Comparison of ENCODE assay signal across 17 cellular contexts in the genomic region with DNA sequence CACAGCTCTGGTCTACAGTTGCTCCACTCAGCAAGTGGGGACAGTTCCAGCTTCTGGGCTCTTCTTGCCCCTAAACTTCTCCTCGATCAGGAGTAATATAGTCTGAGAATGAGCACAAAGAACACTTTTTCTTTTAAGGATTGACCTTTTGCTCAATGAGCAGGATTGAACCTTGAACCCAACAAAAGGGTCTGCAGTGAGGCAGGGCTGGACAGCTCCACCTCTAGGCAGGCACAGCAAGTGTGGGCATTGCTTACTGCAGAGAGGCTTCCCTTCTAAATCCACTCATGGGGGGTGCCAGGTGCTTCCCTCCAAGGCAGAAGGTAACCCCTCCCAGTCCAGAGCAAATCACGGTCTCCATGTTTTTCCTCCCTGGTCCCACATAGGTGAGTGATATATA.
DNase-seq lines count a peak whose midpoint lies in the region; ATAC-seq, FAIRE-seq and TF ChIP-seq lines count a peak whose summit lies in the region.
"Had no signal": no experiment of that assay in that cellular context is flagged by ENCODE, and none has a peak within 500 bp of the region (broad histone marks: within the 10 kb centered on the region; RNA-seq: fewer than 3 reads in every experiment).

No MANE protein-coding gene starts in this region.

- no peaks in the 10 kb centered on the region for H3K36me3 Mint-ChIP-seq in WTC11
- H3K36me3 Mint-ChIP-seq: CD14-positive monocyte; CD8-positive, alpha-beta T cell; IgD-negative memory B cell had no signal

- CTCF ChIA-PET in WTC11 (lab: Charles Lee), result interaction anchor here (1.0 to 3.1 kb wide), 7 partner anchors 9 to 355 kb away, joined by 3 to 12 read pairs (median 3); no protein-coding TSS in a partner anchor
- CTCF ChIA-PET in HepG2 (lab: Yijun Ruan, JAX; ENCODE audit: low intra/inter-chr PET ratio, low total read pairs), result no interaction called here

- POLR2A ChIA-PET in WTC11 (lab: Charles Lee) (no interaction called here), HepG2 (lab: Yijun Ruan, JAX) (no interaction called here)

- FAIRE-seq in HepG2 (lab: Jason Lieb, UNC), result no peak
- FAIRE-seq: A549, GM12892, GM19239, H54 had no signal

- peak; percentile 13; the same call in 1 of the 2 replicates for ATAC-seq in WTC11
- peak; percentile 79 for ATAC-seq in HepG2
- ATAC-seq: A549; CD8-positive, alpha-beta T cell; HCT116 had no signal

- peaks cover 0 to 6% of the 10 kb centered on the region in 2 experiments; a peak in 3 of 5 replicates for H3K27me3 ChIP-seq in HepG2 (ENCODE audit: control insufficient read depth in 1 of 2, insufficient read depth in 2 of 2, low read length in 2 of 2)

- H3K27ac ChIP-seq in HepG2 (ENCODE audit: extremely low read length, insufficient read depth, low read length), result no peak overlapping the region
- H3K27ac ChIP-seq: A549 had no signal

- H3K9me3 Mint-ChIP-seq in WTC11, result no peaks in the 10 kb centered on the region
- H3K9me3 Mint-ChIP-seq: CD8-positive, alpha-beta T cell had no signal

- no peak overlapping the region for H3K4me3 ChIP-seq in HepG2 (replicated peaks in 1 of 3; ENCODE audit: insufficient read depth in 1 of 3, low read depth in 2 of 3, low read length in 3 of 3)
- H3K4me3 ChIP-seq: A549 had no signal

- H3K4me2 ChIP-seq in HepG2 (ENCODE audit: low read depth, low read length), result no peak overlapping the region
- H3K4me2 ChIP-seq: A549 had no signal

- no peak overlapping the region for H3K4me3 Mint-ChIP-seq in WTC11
- H3K4me3 Mint-ChIP-seq: CD14-positive monocyte; CD8-positive, alpha-beta T cell; IgD-negative memory B cell had no signal

- no peak for TF ChIP-seq POLR2A in HepG2 (IDR thresholded peaks at IDR 0.05; ENCODE audit: insufficient read depth in 1 of 2, low read depth in 2 of 2, low read length in 2 of 2)

- no TSS peak for BruUV-seq in HepG2 (replicated peaks; lab: Mats Ljungman, UMichigan)

- no peaks in the 10 kb centered on the region for H3K36me3 ChIP-seq in HepG2 (replicated peaks in 1 of 2; ENCODE audit: control insufficient read depth in 1 of 2, insufficient read depth in 2 of 2, low read length in 2 of 2)

- no peak overlapping the region for H2AFZ ChIP-seq in HepG2 (ENCODE audit: low read length)

- no peak overlapping the region for H3K27ac Mint-ChIP-seq in WTC11
- H3K27ac Mint-ChIP-seq: CD14-positive monocyte; CD8-positive, alpha-beta T cell; IgD-negative memory B cell had no signal

- 21% methylated on average over 2 of the region's 2 CpGs for WGBS in HepG2 (ENCODE audit: low lambda C conversion rate)

- TF ChIP-seq CTCF in WTC11 (IDR thresholded peaks at IDR 0.05) (no peak), HepG2 (CRISPR knock-in tag; IDR thresholded peaks at IDR 0.05) (peak; percentile 24; the same call in 1 of the 2 replicates)

- intact Hi-C loops in HepG2 (cut with micrococcal nuclease; ENCODE audit: unreplicated experiment), result no loop called here

- H4K20me1 ChIP-seq in HepG2 (ENCODE audit: insufficient read depth, low read length), result no peaks in the 10 kb centered on the region

- peaks cover 7% of the 10 kb centered on the region for H3K4me1 ChIP-seq in HepG2 (ENCODE audit: insufficient read depth, low read length)
- H3K4me1 ChIP-seq: Caco-2 had no signal

- no peak for TF ChIP-seq EP300 in HepG2 (IDR thresholded peaks at IDR 0.05; ENCODE audit: low read depth in 2 of 2, low read length in 2 of 2)
- no peak for TF ChIP-seq EP300 in HepG2 (CRISPR knock-in tag; IDR thresholded peaks at IDR 0.05; ENCODE audit: borderline replicate concordance)

- no peaks in the 10 kb centered on the region for H3K79me2 ChIP-seq in HepG2 (ENCODE audit: insufficient read depth, low read length)

- no peaks in the 10 kb centered on the region for H3K9me3 ChIP-seq in HepG2 (ENCODE audit: low read length)
- H3K9me3 ChIP-seq: A549, Caco-2 had no signal

- TF ChIP-seq RAD21 in HepG2 (CRISPR knock-in tag; IDR thresholded peaks at IDR 0.05), result no peak

- peak; percentile 12 for DNase-seq in HuH-7 (ENCODE audit: low spot score)
- no peak for DNase-seq in WTC11 (ENCODE audit: low spot score)
- DNase-seq in HepG2 (ENCODE audit: low spot score), result no peak
- DNase-seq in NCI-H2171 (lab: John Stamatoyannopoulos, UW), result no peak
- no peak for DNase-seq in activated CD4-positive, CD25-positive, alpha-beta regulatory T cell (lab: John Stamatoyannopoulos, UW)
- DNase-seq in NOMO-1 treated with dmso at 0.1 percent for 144 hours (lab: John Stamatoyannopoulos, UW; ENCODE audit: unreplicated experiment), result no peak
- DNase-seq: Caco-2; CD8-positive, alpha-beta T cell; DND-41; GDM1 had no signal

- in situ Hi-C loops in HepG2 (cut with HindIII; ENCODE audit: extremely low pct_ligation_motif_present, low pct_unique_long_range_greater_than_20kb), result no loop called here

- no peak overlapping the region for H3K9ac ChIP-seq in HepG2 (ENCODE audit: insufficient read depth, low read depth, low read length)

- peaks cover 61% of the 10 kb centered on the region for H3K4me1 Mint-ChIP-seq in WTC11
- H3K4me1 Mint-ChIP-seq: CD14-positive monocyte, IgD-negative memory B cell had no signal

- no peaks in the 10 kb centered on the region for H3K27me3 Mint-ChIP-seq in WTC11 (ENCODE audit: low read depth)

TF ChIP-seq in WTC11, 78 proteins besides CTCF, POLR2A, EP300 and RAD21 (continues in another document):
- TF ChIP-seq, protein P1, sequence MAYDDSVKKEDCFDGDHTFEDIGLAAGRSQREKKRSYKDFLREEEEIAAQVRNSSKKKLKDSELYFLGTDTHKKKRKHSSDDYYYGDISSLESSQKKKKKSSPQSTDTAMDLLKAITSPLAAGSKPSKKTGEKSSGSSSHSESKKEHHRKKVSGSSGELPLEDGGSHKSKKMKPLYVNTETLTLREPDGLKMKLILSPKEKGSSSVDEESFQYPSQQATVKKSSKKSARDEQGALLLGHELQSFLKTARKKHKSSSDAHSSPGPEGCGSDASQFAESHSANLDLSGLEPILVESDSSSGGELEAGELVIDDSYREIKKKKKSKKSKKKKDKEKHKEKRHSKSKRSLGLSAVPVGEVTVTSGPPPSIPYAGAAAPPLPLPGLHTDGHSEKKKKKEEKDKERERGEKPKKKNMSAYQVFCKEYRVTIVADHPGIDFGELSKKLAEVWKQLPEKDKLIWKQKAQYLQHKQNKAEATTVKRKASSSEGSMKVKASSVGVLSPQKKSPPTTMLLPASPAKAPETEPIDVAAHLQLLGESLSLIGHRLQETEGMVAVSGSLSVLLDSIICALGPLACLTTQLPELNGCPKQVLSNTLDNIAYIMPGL (CRISPR knock-in tag; IDR thresholded peaks at IDR 0.05), result no peak
- no peak for TF ChIP-seq ZNF671 (CRISPR knock-in tag; IDR thresholded peaks at IDR 0.05)
- TF ChIP-seq ATF1 (CRISPR knock-in tag; IDR thresholded peaks at IDR 0.05), result no peak
- TF ChIP-seq, protein P2, sequence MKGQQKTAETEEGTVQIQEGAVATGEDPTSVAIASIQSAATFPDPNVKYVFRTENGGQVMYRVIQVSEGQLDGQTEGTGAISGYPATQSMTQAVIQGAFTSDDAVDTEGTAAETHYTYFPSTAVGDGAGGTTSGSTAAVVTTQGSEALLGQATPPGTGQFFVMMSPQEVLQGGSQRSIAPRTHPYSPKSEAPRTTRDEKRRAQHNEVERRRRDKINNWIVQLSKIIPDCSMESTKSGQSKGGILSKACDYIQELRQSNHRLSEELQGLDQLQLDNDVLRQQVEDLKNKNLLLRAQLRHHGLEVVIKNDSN (CRISPR knock-in tag; IDR thresholded peaks at IDR 0.05), result no peak
- TF ChIP-seq OVOL2 (CRISPR knock-in tag; IDR thresholded peaks at IDR 0.05; ENCODE audit: borderline replicate concordance), result no peak

TF ChIP-seq in HepG2, 621 proteins besides CTCF, POLR2A, EP300 and RAD21:
- TF ChIP-seq SIX1 (CRISPR knock-in tag; IDR thresholded peaks at IDR 0.05; ENCODE audit: borderline replicate concordance), result no peak
- TF ChIP-seq NCOR1 (IDR thresholded peaks at IDR 0.05; ENCODE audit: borderline replicate concordance, low read length), result peak; percentile 32; the same call in 1 of the 2 replicates
- TF ChIP-seq NBN (conservative IDR thresholded peaks at IDR 0.05), result no peak
- no peak for TF ChIP-seq PCBP2 (optimal IDR thresholded peaks at IDR 0.05; ENCODE audit: low read depth, low read length, poor library complexity, severe bottlenecking)
- no peak for TF ChIP-seq ISL2 (CRISPR knock-in tag; IDR thresholded peaks at IDR 0.05)
- TF ChIP-seq, protein P3, sequence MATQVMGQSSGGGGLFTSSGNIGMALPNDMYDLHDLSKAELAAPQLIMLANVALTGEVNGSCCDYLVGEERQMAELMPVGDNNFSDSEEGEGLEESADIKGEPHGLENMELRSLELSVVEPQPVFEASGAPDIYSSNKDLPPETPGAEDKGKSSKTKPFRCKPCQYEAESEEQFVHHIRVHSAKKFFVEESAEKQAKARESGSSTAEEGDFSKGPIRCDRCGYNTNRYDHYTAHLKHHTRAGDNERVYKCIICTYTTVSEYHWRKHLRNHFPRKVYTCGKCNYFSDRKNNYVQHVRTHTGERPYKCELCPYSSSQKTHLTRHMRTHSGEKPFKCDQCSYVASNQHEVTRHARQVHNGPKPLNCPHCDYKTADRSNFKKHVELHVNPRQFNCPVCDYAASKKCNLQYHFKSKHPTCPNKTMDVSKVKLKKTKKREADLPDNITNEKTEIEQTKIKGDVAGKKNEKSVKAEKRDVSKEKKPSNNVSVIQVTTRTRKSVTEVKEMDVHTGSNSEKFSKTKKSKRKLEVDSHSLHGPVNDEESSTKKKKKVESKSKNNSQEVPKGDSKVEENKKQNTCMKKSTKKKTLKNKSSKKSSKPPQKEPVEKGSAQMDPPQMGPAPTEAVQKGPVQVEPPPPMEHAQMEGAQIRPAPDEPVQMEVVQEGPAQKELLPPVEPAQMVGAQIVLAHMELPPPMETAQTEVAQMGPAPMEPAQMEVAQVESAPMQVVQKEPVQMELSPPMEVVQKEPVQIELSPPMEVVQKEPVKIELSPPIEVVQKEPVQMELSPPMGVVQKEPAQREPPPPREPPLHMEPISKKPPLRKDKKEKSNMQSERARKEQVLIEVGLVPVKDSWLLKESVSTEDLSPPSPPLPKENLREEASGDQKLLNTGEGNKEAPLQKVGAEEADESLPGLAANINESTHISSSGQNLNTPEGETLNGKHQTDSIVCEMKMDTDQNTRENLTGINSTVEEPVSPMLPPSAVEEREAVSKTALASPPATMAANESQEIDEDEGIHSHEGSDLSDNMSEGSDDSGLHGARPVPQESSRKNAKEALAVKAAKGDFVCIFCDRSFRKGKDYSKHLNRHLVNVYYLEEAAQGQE (IDR thresholded peaks at IDR 0.05; ENCODE audit: borderline replicate concordance in 1 of 2, low read depth in 1 of 2, low read length in 2 of 2), result peak; percentile 27 to 86
- 0 out of 2 replicates have a peak, but pooled peaks have one; percentile 24 for TF ChIP-seq PPARG (CRISPR knock-in tag; conservative IDR thresholded peaks at IDR 0.05)
- TF ChIP-seq TP53 (CRISPR knock-in tag; conservative IDR thresholded peaks at IDR 0.05), result no peak
- TF ChIP-seq MIER2 (CRISPR knock-in tag; IDR thresholded peaks at IDR 0.05), result peak; percentile 77
- peak; percentile 68 for TF ChIP-seq HNF4A (CRISPR knock-in tag; IDR thresholded peaks at IDR 0.05)
- TF ChIP-seq NFIC (IDR thresholded peaks at IDR 0.05; ENCODE audit: low read length), result no peak
